ENCODE assay signal across 28 cellular contexts in genomic region chr1:163932901-163933300, GRCh38.
"Had no signal": no experiment of that assay in that cellular context is flagged by ENCODE, and none has a peak within 500 bp of the region (broad histone marks: within the 10 kb centered on the region; RNA-seq: fewer than 3 reads in every experiment).

No MANE protein-coding gene starts in this region.

- H3K27me3 ChIP-seq: left lung, neural progenitor cell, neutrophil, right atrium auricular region, right lobe of liver, tibial nerve, uterus had no signal

- H3K36me3 ChIP-seq: left lung, lower lobe of right lung, neural progenitor cell, neutrophil, right atrium auricular region, right lobe of liver, tibial nerve, uterus had no signal

- H3K9me3 ChIP-seq: lower lobe of right lung, mucosa of descending colon, neutrophil, right atrium auricular region, right lobe of liver, tibial nerve, uterus had no signal

- H3K4me1 ChIP-seq: left lung, lower lobe of right lung, neural progenitor cell, parathyroid adenoma, right atrium auricular region, right lobe of liver, uterus had no signal

- H3K9me3 Mint-ChIP-seq: nephron progenitor cell, neural progenitor cell, type B pancreatic cell had no signal

- H3K4me2 ChIP-seq: neural progenitor cell, smooth muscle cell had no signal

- H3K27me3 Mint-ChIP-seq: naive thymus-derived CD4-positive, alpha-beta T cell; stimulated activated memory B cell treated with anti-CD40 and anti-IgM and Interleukin-4, amounts not matched to agents 10 μg/mL and 1 μg/mL and 100 μg/mL, for 72 hours; stimulated activated naive CD8-positive, alpha-beta T cell treated with anti-CD3 and anti-CD28 coated beads, Interleukin-15, amount 100 ng/mL, for 72 hours; type B pancreatic cell had no signal

- H3K36me3 Mint-ChIP-seq: naive thymus-derived CD4-positive, alpha-beta T cell; neural progenitor cell; stimulated activated memory B cell treated with anti-CD40 and anti-IgM and Interleukin-4, amounts not matched to agents 10 μg/mL and 1 μg/mL and 100 μg/mL, for 72 hours; type B pancreatic cell had no signal

- DNase-seq: hippocampal formation; kidney; left colon; left lung; lower lobe of right lung; mammary epithelial cell; mesenchymal stem cell; mucosa of descending colon; naive thymus-derived CD4-positive, alpha-beta T cell; nephron progenitor cell; occipital lobe; right lobe of liver; stimulated activated CD4-positive, alpha-beta T cell treated with anti-CD3 and anti-CD28 coated beads, Interleukin-1b, Interleukin-23, amount 100 ng/mL, for 48 hours; stimulated activated CD4-positive, alpha-beta T cell treated with anti-CD3 and anti-CD28 coated beads, Interleukin-2, amount 100 ng/mL, for 48 hours; stimulated activated CD4-positive, alpha-beta T cell treated with anti-CD3 and anti-CD28 coated beads, Interleukin-4, amount 100 ng/mL, for 4 hours; stimulated activated CD8-positive, alpha-beta memory T cell treated with anti-CD3 and anti-CD28 coated beads, Interleukin-4, amount 100 ng/mL, for 48 hours; stimulated activated naive CD4-positive, alpha-beta T cell treated with Interleukin-2 at 50 U/mL for 16 hours; stimulated activated naive CD8-positive, alpha-beta T cell treated with anti-CD3 and anti-CD28 coated beads, Interleukin-15, amount 100 ng/mL, for 72 hours; substantia nigra; uterus had no signal

- H3K4me3 ChIP-seq: left lung, lower lobe of right lung, mucosa of descending colon, neural progenitor cell, right atrium auricular region, right lobe of liver, smooth muscle cell, tibial nerve, uterus had no signal

- H3K27ac Mint-ChIP-seq: naive thymus-derived CD4-positive, alpha-beta T cell; nephron progenitor cell; neural progenitor cell; stimulated activated memory B cell treated with anti-CD40 and anti-IgM and Interleukin-4, amounts not matched to agents 10 μg/mL and 1 μg/mL and 100 μg/mL, for 72 hours; stimulated activated naive CD8-positive, alpha-beta T cell treated with anti-CD3 and anti-CD28 coated beads, Interleukin-15, amount 100 ng/mL, for 72 hours; type B pancreatic cell had no signal

- ATAC-seq: left lung; lower lobe of right lung; mucosa of descending colon; naive thymus-derived CD4-positive, alpha-beta T cell; right lobe of liver; stimulated activated memory B cell treated with anti-CD40 and anti-IgM and Interleukin-4, amounts not matched to agents 10 μg/mL and 1 μg/mL and 100 μg/mL, for 72 hours; stimulated activated naive CD8-positive, alpha-beta T cell treated with anti-CD3 and anti-CD28 coated beads, Interleukin-15, amount 100 ng/mL, for 72 hours had no signal

- H3K27ac ChIP-seq: left lung, lower lobe of right lung, neural progenitor cell, neutrophil, parathyroid adenoma, right atrium auricular region, right lobe of liver, tibial nerve, uterus had no signal

- H3K4me1 Mint-ChIP-seq: nephron progenitor cell; stimulated activated memory B cell treated with anti-CD40 and anti-IgM and Interleukin-4, amounts not matched to agents 10 μg/mL and 1 μg/mL and 100 μg/mL, for 72 hours; stimulated activated naive CD8-positive, alpha-beta T cell treated with anti-CD3 and anti-CD28 coated beads, Interleukin-15, amount 100 ng/mL, for 72 hours had no signal

- H3K9ac ChIP-seq: neural progenitor cell, parathyroid adenoma had no signal

- H3K4me3 Mint-ChIP-seq: naive thymus-derived CD4-positive, alpha-beta T cell; nephron progenitor cell; neural progenitor cell; stimulated activated memory B cell treated with anti-CD40 and anti-IgM and Interleukin-4, amounts not matched to agents 10 μg/mL and 1 μg/mL and 100 μg/mL, for 72 hours; stimulated activated naive CD8-positive, alpha-beta T cell treated with anti-CD3 and anti-CD28 coated beads, Interleukin-15, amount 100 ng/mL, for 72 hours; type B pancreatic cell had no signal

- H2AFZ ChIP-seq: parathyroid adenoma had no signal

- H3K79me2 ChIP-seq: parathyroid adenoma had no signal
